14 cellular contexts compared by ENCODE assay signal in genomic region chr1:155009742-155010141, GRCh38. TPM values are rescaled to one million over a fixed set of nuclear protein-coding genes. Genes with fewer than 3 reads are reported as not detected.
DNase-seq lines count a peak whose midpoint lies in the region; ATAC-seq and TF ChIP-seq lines count a peak whose summit lies in the region.
"Had no signal": no experiment of that assay in that cellular context is flagged by ENCODE, and none has a peak within 500 bp of the region (broad histone marks: within the 10 kb centered on the region; RNA-seq: fewer than 3 reads in every experiment).

No MANE protein-coding gene starts in this region.

- TF ChIP-seq CTCF in WERI-Rb-1 (IDR thresholded peaks at IDR 0.05; ENCODE audit: low read depth, low read length) (no peak), esophagus squamous epithelium (IDR thresholded peaks at IDR 0.05) (no peak)

- DNase-seq in T-helper 1 cell, result no peak
- DNase-seq in WERI-Rb-1, result peak; percentile 28
- no peak for DNase-seq in esophagus squamous epithelium (lab: John Stamatoyannopoulos, UW)
- no peak for DNase-seq in GOT3 (lab: John Stamatoyannopoulos, UW)
- DNase-seq in AML-193 (lab: John Stamatoyannopoulos, UW), result no peak
- no peak for DNase-seq in Ammon's horn (ENCODE audit: low spot score)
- DNase-seq: 8988T, EL, NCI-H2171, PC-9 had no signal

- H3K4me3 ChIP-seq in WERI-Rb-1 (ENCODE audit: low read depth, low read length) (no peak overlapping the region), esophagus squamous epithelium (peak overlapping the region; percentile 50 to 96 (median 64))
- H3K4me3 ChIP-seq: neural progenitor cell, PC-9 had no signal

- 70 to 76% methylated on average over 4 to 5 of the region's 5 CpGs for WGBS in esophagus squamous epithelium, 2 donors

- H3K36me3 ChIP-seq in WERI-Rb-1 (peaks cover 22% of the 10 kb centered on the region), esophagus squamous epithelium (peaks cover 7 to 38% (median 15%) of the 10 kb centered on the region in 3 donors)
- H3K36me3 ChIP-seq: neural progenitor cell had no signal

- no peaks in the 10 kb centered on the region for H3K27me3 ChIP-seq in WERI-Rb-1 (ENCODE audit: insufficient read depth, low read depth, severe bottlenecking)
- no peaks in the 10 kb centered on the region for H3K27me3 ChIP-seq in esophagus squamous epithelium
- H3K27me3 ChIP-seq: neural progenitor cell had no signal

- H3K27ac Mint-ChIP-seq in T-helper 1 cell treated with Interleukin-12 subunit alpha and Interleukin-12 subunit beta and Interleukin-4 antibody, amounts not matched to agents 30 μg/mL and 1 μg/mL, for 36 hours, result peak overlapping the region; percentile 97
- H3K27ac Mint-ChIP-seq in stimulated activated memory B cell treated with anti-CD40 and anti-IgM and Interleukin-4, amounts not matched to agents 10 μg/mL and 1 μg/mL and 100 μg/mL, for 72 hours, result peak overlapping the region; percentile 62
- H3K27ac Mint-ChIP-seq: neural progenitor cell had no signal

- H3K4me3 Mint-ChIP-seq in T-helper 1 cell treated with Interleukin-12 subunit alpha and Interleukin-12 subunit beta and Interleukin-4 antibody, amounts not matched to agents 30 μg/mL and 1 μg/mL, for 36 hours, result peak overlapping the region; percentile 98
- no peak overlapping the region for H3K4me3 Mint-ChIP-seq in stimulated activated memory B cell treated with anti-CD40 and anti-IgM and Interleukin-4, amounts not matched to agents 10 μg/mL and 1 μg/mL and 100 μg/mL, for 72 hours
- H3K4me3 Mint-ChIP-seq: neural progenitor cell had no signal

- intact Hi-C loops in esophagus squamous epithelium (cut with DNase I), result no loop called here

- H3K4me1 Mint-ChIP-seq in T-helper 1 cell treated with Interleukin-12 subunit alpha and Interleukin-12 subunit beta and Interleukin-4 antibody, amounts not matched to agents 30 μg/mL and 1 μg/mL, for 36 hours (ENCODE audit: low read depth), result peaks cover 62% of the 10 kb centered on the region
- H3K4me1 Mint-ChIP-seq in stimulated activated memory B cell treated with anti-CD40 and anti-IgM and Interleukin-4, amounts not matched to agents 10 μg/mL and 1 μg/mL and 100 μg/mL, for 72 hours, result peaks cover 78% of the 10 kb centered on the region

- H3K36me3 Mint-ChIP-seq in T-helper 1 cell treated with Interleukin-12 subunit alpha and Interleukin-12 subunit beta and Interleukin-4 antibody, amounts not matched to agents 30 μg/mL and 1 μg/mL, for 36 hours (ENCODE audit: low read depth), result peaks cover 31% of the 10 kb centered on the region
- H3K36me3 Mint-ChIP-seq in stimulated activated memory B cell treated with anti-CD40 and anti-IgM and Interleukin-4, amounts not matched to agents 10 μg/mL and 1 μg/mL and 100 μg/mL, for 72 hours, result peaks cover 17% of the 10 kb centered on the region
- H3K36me3 Mint-ChIP-seq: neural progenitor cell had no signal

- H3K27ac ChIP-seq in WERI-Rb-1 (peak overlapping the region; percentile 86), esophagus squamous epithelium (peak overlapping the region; percentile 97 to 99 (median 98))
- H3K27ac ChIP-seq: neural progenitor cell, PC-9 had no signal

- no peak for ATAC-seq in stimulated activated memory B cell treated with anti-CD40 and anti-IgM and Interleukin-4, amounts not matched to agents 10 μg/mL and 1 μg/mL and 100 μg/mL, for 72 hours

- no peaks in the 10 kb centered on the region for H3K9me3 ChIP-seq in WERI-Rb-1 (ENCODE audit: severe bottlenecking)
- H3K9me3 ChIP-seq in esophagus squamous epithelium, result no peaks in the 10 kb centered on the region

- peaks cover 77 to 100% (median 84%) of the 10 kb centered on the region in 3 donors for H3K4me1 ChIP-seq in esophagus squamous epithelium

- H3K27me3 Mint-ChIP-seq in T-helper 1 cell treated with Interleukin-12 subunit alpha and Interleukin-12 subunit beta and Interleukin-4 antibody, amounts not matched to agents 30 μg/mL and 1 μg/mL, for 36 hours (ENCODE audit: low read depth), result no peaks in the 10 kb centered on the region
- no peaks in the 10 kb centered on the region for H3K27me3 Mint-ChIP-seq in stimulated activated memory B cell treated with anti-CD40 and anti-IgM and Interleukin-4, amounts not matched to agents 10 μg/mL and 1 μg/mL and 100 μg/mL, for 72 hours

- no peak for TF ChIP-seq POLR2A in esophagus squamous epithelium (IDR thresholded peaks at IDR 0.05)

- no peaks in the 10 kb centered on the region for H3K9me3 Mint-ChIP-seq in T-helper 1 cell treated with Interleukin-12 subunit alpha and Interleukin-12 subunit beta and Interleukin-4 antibody, amounts not matched to agents 30 μg/mL and 1 μg/mL, for 36 hours
- no peaks in the 10 kb centered on the region for H3K9me3 Mint-ChIP-seq in stimulated activated memory B cell treated with anti-CD40 and anti-IgM and Interleukin-4, amounts not matched to agents 10 μg/mL and 1 μg/mL and 100 μg/mL, for 72 hours
- H3K9me3 Mint-ChIP-seq: neural progenitor cell had no signal

RNA-seq across cellular contexts. Expression of gene ZBTB7B, which starts 7.1 kb away (rescaled TPM):
- total RNA-seq in esophagus squamous epithelium, result 100 to 1,000 TPM; 101 to 220 (median 113) TPM

RNA-seq across cellular contexts. Expression of gene LENEP, which starts 16.4 kb away (rescaled TPM):
- total RNA-seq in esophagus squamous epithelium, result not detected
- total RNA-seq: subcutaneous adipose tissue had no signal

RNA-seq across cellular contexts. Expression of gene DCST2, which starts 23.8 kb away (rescaled TPM):
- total RNA-seq in esophagus squamous epithelium, result 1 to 10 TPM in 1 of 4 donors, under 1 TPM in 3; 0.11 to 8.2 (median 0.18) TPM

RNA-seq across cellular contexts. Expression of gene DCST1, which starts 23.9 kb away (rescaled TPM):
- total RNA-seq in esophagus squamous epithelium, result under 1 TPM in 1 of 4 donors, not detected in 3; 0.19 TPM
- total RNA-seq: subcutaneous adipose tissue had no signal

RNA-seq across cellular contexts. Expression of gene FLAD1, which starts 26.6 kb away (rescaled TPM):
- total RNA-seq in esophagus squamous epithelium, result 10 to 100 TPM; 21.5 to 30.9 (median 29.5) TPM
